ENCODE assay signal across 13 cellular contexts in genomic region chr16:69199382-69199781, GRCh38. TPM values are rescaled to one million over a fixed set of nuclear protein-coding genes. Genes with fewer than 3 reads are reported as not detected.
DNase-seq lines count a peak whose midpoint lies in the region; ATAC-seq and TF ChIP-seq lines count a peak whose summit lies in the region.
"Had no signal": no experiment of that assay in that cellular context is flagged by ENCODE, and none has a peak within 500 bp of the region (broad histone marks: within the 10 kb centered on the region; RNA-seq: fewer than 3 reads in every experiment).

No MANE protein-coding gene starts in this region.

- BruUV-seq in mammary epithelial cell (replicated peaks; lab: Mats Ljungman, UMichigan), result no TSS peak

- in situ Hi-C loops in mammary epithelial cell (cut with MboI; ENCODE audit: low sequenced_read_pairs in 2 of 2), result no loop called here

- H3K4me3 ChIP-seq in NB4 (ENCODE audit: low read depth, low read length) (no peak overlapping the region), mammary epithelial cell (replicated peaks in 1 of 3; ENCODE audit: insufficient read depth in 1 of 3, low read depth in 2 of 3, low read length in 3 of 3) (peak overlapping the region in 1 of 3 experiments; percentile 17), left lung (no peak overlapping the region)
- H3K4me3 ChIP-seq: lower lobe of right lung had no signal

- WGBS in mammary epithelial cell (ENCODE audit: low coverage, missing lambda C conversion rate), result 1% methylated on average over 7 of the region's 7 CpGs

- H3K4me1 ChIP-seq in mammary epithelial cell (ENCODE audit: insufficient read depth, low read length), result peaks cover 33% of the 10 kb centered on the region
- H3K4me1 ChIP-seq in left lung, result peaks cover 14 to 19% of the 10 kb centered on the region in 2 donors

- ATAC-seq in left lung (peak; percentile 64), GM19324 (IDR thresholded peaks at IDR 0.05; ENCODE audit: low FRiP score, unreplicated experiment) (no peak)
- ATAC-seq: activated CD4-positive, CD25-positive, alpha-beta regulatory T cell treated with anti-CD3 and anti-CD28 coated beads, Interleukin-2, amount 50 U/mL, for 24 hours; lower lobe of right lung; stimulated activated naive CD8-positive, alpha-beta T cell treated with anti-CD3 and anti-CD28 coated beads, Interleukin-15, amount 100 ng/mL, for 72 hours had no signal

- H3K27me3 ChIP-seq in mammary epithelial cell (ENCODE audit: insufficient read depth, low read length), result no peaks in the 10 kb centered on the region
- no peaks in the 10 kb centered on the region for H3K27me3 ChIP-seq in left lung

- dilution Hi-C loops in mammary epithelial cell (cut with HindIII; ENCODE audit: low sequenced_read_pairs), result no loop called here

- H4K20me1 ChIP-seq in mammary epithelial cell (ENCODE audit: insufficient read depth, low read length), result no peaks in the 10 kb centered on the region

- H3K79me2 ChIP-seq in mammary epithelial cell (ENCODE audit: insufficient read depth, low read length), result peaks cover 83% of the 10 kb centered on the region

- H3K9me3 ChIP-seq in mammary epithelial cell (replicated peaks; ENCODE audit: insufficient read depth, low read length) (no peaks in the 10 kb centered on the region), left lung (no peaks in the 10 kb centered on the region)
- H3K9me3 ChIP-seq: lower lobe of right lung had no signal

- TF ChIP-seq POLR2A in NB4 (IDR thresholded peaks at IDR 0.05; ENCODE audit: extremely low read depth, insufficient read length), result no peak

- H3K27ac ChIP-seq in mammary epithelial cell (ENCODE audit: insufficient read depth, low read depth, low read length) (peak overlapping the region; percentile 39), left lung (no peak overlapping the region)
- H3K27ac ChIP-seq: lower lobe of right lung had no signal

- TF ChIP-seq CTCF in NB4 (IDR thresholded peaks at IDR 0.05; ENCODE audit: low read depth, low read length) (no peak), mammary epithelial cell (conservative IDR thresholded peaks at IDR 0.05 in 1 of 2, IDR thresholded peaks at IDR 0.05 in 1 of 2; ENCODE audit: extremely low read depth in 1 of 2, insufficient read depth in 1 of 2, low read depth in 1 of 2, low read length in 2 of 2) (no peak), left lung (IDR thresholded peaks at IDR 0.05) (no peak)

- DNase-seq in AG08395 (ENCODE audit: low spot score) (peak; percentile 16), NB4 (ENCODE audit: low read depth) (peak; percentile 66), mammary epithelial cell (peak; percentile 95), left lung (peak in 1 of 2 donors; percentile 45), mesenteric fat pad (ENCODE audit: low spot score) (no peak), T-helper 1 cell (no peak), NCI-H1417 treated with DMSO at 0.1 percent for 48 hours (lab: John Stamatoyannopoulos, UW) (no peak)
- DNase-seq: activated CD8-positive, alpha-beta memory T cell treated with anti-CD3 and anti-CD28 coated beads, Interleukin-2, amount 50 U/mL, for 4 hours; lower lobe of right lung; small intestine; stimulated activated naive CD8-positive, alpha-beta T cell treated with anti-CD3 and anti-CD28 coated beads, Interleukin-15, amount 100 ng/mL, for 72 hours had no signal

- H3K36me3 ChIP-seq in mammary epithelial cell (ENCODE audit: insufficient read depth, low read length) (no peaks in the 10 kb centered on the region), left lung (no peaks in the 10 kb centered on the region)
- H3K36me3 ChIP-seq: lower lobe of right lung had no signal

- intact Hi-C loops in mammary epithelial cell (cut with micrococcal nuclease) (loop anchor here (1.0 kb wide), 1 partner anchor 140 kb away; the partner anchor contains the start of genes COG8 and NIP7), left lung (cut with DNase I) (no loop called here)

- CTCF ChIA-PET in mammary epithelial cell (lab: Charles Lee; ENCODE audit: low non-redundant PET), result no interaction called here

- peak overlapping the region; percentile 50 for H3K4me2 ChIP-seq in mammary epithelial cell (ENCODE audit: insufficient read depth, low read depth, low read length)

- no peak overlapping the region for H3K9ac ChIP-seq in mammary epithelial cell (ENCODE audit: insufficient read depth, low read length)

- no peak overlapping the region for H2AFZ ChIP-seq in mammary epithelial cell (ENCODE audit: low read depth, low read length)

RNA-seq across cellular contexts. Expression of gene SNTB2, which starts 12.4 kb away (rescaled TPM):
- total RNA-seq in mammary epithelial cell (10 to 100 TPM; 20.3 to 31.2 TPM), left lung (10 to 100 TPM; 38.4 to 47.3 TPM), mesenteric fat pad (49.2 TPM)
- 16.1 TPM for polyA plus RNA-seq in mammary epithelial cell
- 39.2 TPM for polyA minus RNA-seq in mammary epithelial cell

Comparison
In these comparisons a context has a peak if more than half of its experiments do, and no peak if none do; other contexts are left out.
1. DNase-seq: peak in AG08395 (single experiment), NB4 (single experiment) and mammary epithelial cell (single experiment); none in mesenteric fat pad (single experiment), T-helper 1 cell (0 of 5) and NCI-H1417 treated with DMSO at 0.1 percent for 48 hours (single experiment).